30 cellular contexts compared by ENCODE assay signal in genomic region chr1:203720253-203720652, GRCh38. TPM values are rescaled to one million over a fixed set of nuclear protein-coding genes. Genes with fewer than 3 reads are reported as not detected.
"Had no signal": no experiment of that assay in that cellular context is flagged by ENCODE, and none has a peak within 500 bp of the region (broad histone marks: within the 10 kb centered on the region; RNA-seq: fewer than 3 reads in every experiment).

No MANE protein-coding gene starts in this region.

- H3K27ac Mint-ChIP-seq: activated CD4-positive, alpha-beta memory T cell treated with anti-CD3 and anti-CD28 coated beads for 36 hours; activated CD4-positive, alpha-beta T cell treated with anti-CD3 and anti-CD28 coated beads, Interleukin-2, amount 10 ng/mL, durations not matched to agents 24 days and 14 days; dendritic cell treated with granulocyte-macrophage colony-stimulating factor and Interleukin-4, amounts not matched to agents 40 ng/mL and 50 ng/mL, for 4 days; endodermal cell; nephron; progenitor cell of endocrine pancreas; stimulated activated naive CD8-positive, alpha-beta T cell treated with anti-CD3 and anti-CD28 coated beads, Interleukin-15, amount 100 ng/mL, for 72 hours; type B pancreatic cell had no signal

- H3K27ac ChIP-seq: breast epithelium, esophagus squamous epithelium, gastrocnemius medialis, left ventricle myocardium inferior, ovary, skin epidermis, uterus had no signal

- H3K4me1 ChIP-seq: breast epithelium, esophagus squamous epithelium, gastrocnemius medialis, left ventricle myocardium inferior, uterus had no signal

- H3K27me3 ChIP-seq: breast epithelium, esophagus squamous epithelium, gastrocnemius medialis, ovary, uterus had no signal

- DNase-seq: activated CD4-positive, alpha-beta memory T cell treated with anti-CD3 and anti-CD28 coated beads for 36 hours; activated CD4-positive, alpha-beta T cell treated with anti-CD3 and anti-CD28 coated beads, Interleukin-2, amount 10 ng/mL, durations not matched to agents 24 days and 14 days; activated CD4-positive, CD25-positive, alpha-beta regulatory T cell treated with anti-CD3 and anti-CD28 coated beads, Interleukin-2, amount 50 U/mL, for 72 hours; activated CD8-positive, alpha-beta memory T cell treated with anti-CD3 and anti-CD28 coated beads, Interleukin-2, amount 50 U/mL, for 48 hours; activated naive CD4-positive, alpha-beta T cell; activated T-cell treated with anti-CD3 and anti-CD28 coated beads, Interleukin-2, amount 50 U/mL, for 48 hours; endodermal cell; esophagus squamous epithelium; gastrocnemius medialis; glutamatergic neuron; left ventricle myocardium inferior; mammary epithelial cell; ovary; stimulated activated CD4-positive, alpha-beta T cell treated with anti-CD3 and anti-CD28 coated beads, Interleukin-12 subunit alpha, Interleukin-12 subunit beta, amount 100 ng/mL, for 4 hours; stimulated activated CD4-positive, alpha-beta T cell treated with anti-CD3 and anti-CD28 coated beads, Interleukin-4, amount 100 ng/mL, for 1 hour; stimulated activated naive CD8-positive, alpha-beta T cell treated with anti-CD3 and anti-CD28 coated beads, Interleukin-15, amount 100 ng/mL, for 72 hours; substantia nigra; T-helper 9 cell; uterus had no signal

- H3K4me3 ChIP-seq: breast epithelium, esophagus squamous epithelium, gastrocnemius medialis, left ventricle myocardium inferior, ovary, skin epidermis, uterus had no signal

- H3K27me3 Mint-ChIP-seq: activated CD4-positive, alpha-beta memory T cell treated with anti-CD3 and anti-CD28 coated beads for 36 hours; activated CD4-positive, alpha-beta T cell treated with anti-CD3 and anti-CD28 coated beads, Interleukin-2, amount 10 ng/mL, durations not matched to agents 24 days and 14 days; central memory CD8-positive, alpha-beta T cell; dendritic cell treated with granulocyte-macrophage colony-stimulating factor and Interleukin-4, amounts not matched to agents 40 ng/mL and 50 ng/mL, for 4 days; progenitor cell of endocrine pancreas; stimulated activated naive CD8-positive, alpha-beta T cell treated with anti-CD3 and anti-CD28 coated beads, Interleukin-15, amount 100 ng/mL, for 72 hours; type B pancreatic cell had no signal

- H3K36me3 ChIP-seq: breast epithelium, ovary, uterus had no signal

- H3K9me3 Mint-ChIP-seq: activated CD4-positive, alpha-beta memory T cell treated with anti-CD3 and anti-CD28 coated beads for 36 hours; activated CD4-positive, alpha-beta T cell treated with anti-CD3 and anti-CD28 coated beads, Interleukin-2, amount 10 ng/mL, durations not matched to agents 24 days and 14 days; activated naive CD4-positive, alpha-beta T cell treated with anti-CD3 and anti-CD28 coated beads, Interleukin-2, amount 50 U/mL, for 72 hours; central memory CD8-positive, alpha-beta T cell; dendritic cell treated with granulocyte-macrophage colony-stimulating factor and Interleukin-4, amounts not matched to agents 40 ng/mL and 50 ng/mL, for 4 days; endodermal cell; nephron; stimulated activated naive CD8-positive, alpha-beta T cell treated with anti-CD3 and anti-CD28 coated beads, Interleukin-15, amount 100 ng/mL, for 72 hours; type B pancreatic cell had no signal

- H3K4me1 Mint-ChIP-seq: activated CD4-positive, alpha-beta T cell treated with anti-CD3 and anti-CD28 coated beads, Interleukin-2, amount 10 ng/mL, durations not matched to agents 24 days and 14 days; central memory CD8-positive, alpha-beta T cell; nephron; stimulated activated naive CD8-positive, alpha-beta T cell treated with anti-CD3 and anti-CD28 coated beads, Interleukin-15, amount 100 ng/mL, for 72 hours had no signal

- H3K4me3 Mint-ChIP-seq: activated CD4-positive, alpha-beta memory T cell treated with anti-CD3 and anti-CD28 coated beads for 36 hours; activated CD4-positive, alpha-beta T cell treated with anti-CD3 and anti-CD28 coated beads, Interleukin-2, amount 10 ng/mL, durations not matched to agents 24 days and 14 days; central memory CD8-positive, alpha-beta T cell; dendritic cell treated with granulocyte-macrophage colony-stimulating factor and Interleukin-4, amounts not matched to agents 40 ng/mL and 50 ng/mL, for 4 days; endodermal cell; nephron; stimulated activated naive CD8-positive, alpha-beta T cell treated with anti-CD3 and anti-CD28 coated beads, Interleukin-15, amount 100 ng/mL, for 72 hours; type B pancreatic cell had no signal

- ATAC-seq: activated naive CD4-positive, alpha-beta T cell treated with anti-CD3 and anti-CD28 coated beads, Interleukin-2, amount 50 U/mL, for 72 hours; gastrocnemius medialis; sciatic nerve; stimulated activated naive CD8-positive, alpha-beta T cell treated with anti-CD3 and anti-CD28 coated beads, Interleukin-15, amount 100 ng/mL, for 72 hours had no signal

- H3K9me3 ChIP-seq: breast epithelium, esophagus squamous epithelium, gastrocnemius medialis, left ventricle myocardium inferior, ovary, uterus had no signal

- FAIRE-seq: islet of Langerhans, TTC549 had no signal

RNA-seq across cellular contexts. Expression of gene LAX1, which starts 44.7 kb away (rescaled TPM):
- total RNA-seq: left ventricle myocardium inferior, progenitor cell of endocrine pancreas had no signal
